In genomic region chr21:33198346-33199135, GRCh38 we compare ENCODE assay signal across 10 cellular contexts. TPM values are rescaled to one million over a fixed set of nuclear protein-coding genes. Genes with fewer than 3 reads are reported as not detected.
DNase-seq lines count a peak whose midpoint lies in the region; ATAC-seq and TF ChIP-seq lines count a peak whose summit lies in the region.
"Had no signal": no experiment of that assay in that cellular context is flagged by ENCODE, and none has a peak within 500 bp of the region (broad histone marks: within the 10 kb centered on the region; RNA-seq: fewer than 3 reads in every experiment).

No MANE protein-coding gene starts in this region.

- H3K4me1 ChIP-seq in OCI-LY3 (ENCODE audit: low read length) (peaks cover 31% of the 10 kb centered on the region), prostate gland (replicated peaks) (no peaks in the 10 kb centered on the region)

- H3K27me3 ChIP-seq in OCI-LY3 (ENCODE audit: low read depth, low read length) = no peaks in the 10 kb centered on the region
- no peaks in the 10 kb centered on the region for H3K27me3 ChIP-seq in prostate gland (replicated peaks; ENCODE audit: insufficient read depth)

- no peaks in the 10 kb centered on the region for H3K9me3 ChIP-seq in OCI-LY3 (ENCODE audit: insufficient read depth, low read length)
- H3K9me3 ChIP-seq in prostate gland = no peaks in the 10 kb centered on the region

- 43% methylated on average over 9 of the region's 9 CpGs for WGBS in prostate gland

- intact Hi-C loops in prostate gland (cut with DNase I) = loop anchor here (2.0 to 10.0 kb wide), 3 partner anchors 246 to 366 kb away; no protein-coding TSS in a partner anchor

- DNase-seq in CD1c-positive myeloid dendritic cell (ENCODE audit: extremely low spot score) = peak; percentile 94
- DNase-seq in fibroblast of the aortic adventitia (ENCODE audit: low read depth) = peak; percentile 26
- DNase-seq in prostate gland (ENCODE audit: low spot score) = peak; percentile 14
- DNase-seq in coronary artery (ENCODE audit: low spot score) = no peak
- no peak for DNase-seq in islet precursor cell
- no peak for DNase-seq in stimulated activated CD4-positive, alpha-beta T cell treated with anti-CD3 and anti-CD28 coated beads, Interleukin-2, amount 100 ng/mL, for 24 hours
- DNase-seq: activated T-cell treated with anti-CD3 and anti-CD28 coated beads, Interleukin-2, amount 50 U/mL, for 48 hours had no signal

- no peak overlapping the region for H2AFZ ChIP-seq in OCI-LY3 (ENCODE audit: low read depth, low read length)

- H3K79me2 ChIP-seq in OCI-LY3 (ENCODE audit: low read length) = no peaks in the 10 kb centered on the region

- H3K36me3 ChIP-seq in OCI-LY3 (replicated peaks; ENCODE audit: low read depth, low read length) = no peaks in the 10 kb centered on the region
- no peaks in the 10 kb centered on the region for H3K36me3 ChIP-seq in prostate gland

- ATAC-seq in HG03442 (IDR thresholded peaks at IDR 0.05; ENCODE audit: unreplicated experiment) = no peak

- peak overlapping the region; percentile 22 for H3K4me2 ChIP-seq in OCI-LY3 (ENCODE audit: low read length)
- H3K4me2 ChIP-seq: KMS-11 had no signal

- no peak for TF ChIP-seq CTCF in OCI-LY3 (IDR thresholded peaks at IDR 0.05; ENCODE audit: low read depth, low read length)
- TF ChIP-seq CTCF in fibroblast of the aortic adventitia (IDR thresholded peaks at IDR 0.05; ENCODE audit: insufficient read depth, low read length) = no peak
- TF ChIP-seq CTCF in prostate gland (IDR thresholded peaks at IDR 0.05) = no peak
- TF ChIP-seq CTCF in coronary artery (IDR thresholded peaks at IDR 0.05) = no peak

- H3K9ac ChIP-seq in OCI-LY3 (ENCODE audit: low read length) = no peak overlapping the region
- H3K9ac ChIP-seq: KMS-11 had no signal

- no peak for TF ChIP-seq POLR2A in prostate gland (IDR thresholded peaks at IDR 0.05)

- no peak overlapping the region for H3K4me3 ChIP-seq in OCI-LY3 (ENCODE audit: low read length)
- no peak overlapping the region for H3K4me3 ChIP-seq in fibroblast of the aortic adventitia (ENCODE audit: low read depth, low read length)
- H3K4me3 ChIP-seq in prostate gland = no peak overlapping the region
- no peak overlapping the region for H3K4me3 ChIP-seq in coronary artery

- H4K20me1 ChIP-seq in OCI-LY3 (ENCODE audit: insufficient read depth, low read length) = no peaks in the 10 kb centered on the region

- H3K27ac ChIP-seq in OCI-LY3 (ENCODE audit: low read length) (no peak overlapping the region), prostate gland (no peak overlapping the region), coronary artery (peak overlapping the region in 1 of 2 donors; percentile 70)
- H3K27ac ChIP-seq: KMS-11 had no signal

RNA-seq across cellular contexts. Expression of gene IFNAR2, which starts 31.2 kb away (rescaled TPM):
- total RNA-seq in fibroblast of the aortic adventitia (ENCODE audit: low replicate concordance) (6.0 and 6.5 TPM in 2 replicates), prostate gland (1 to 10 TPM; 5.7 to 7.0 TPM)

Comparison
In these comparisons a context has a peak if more than half of its experiments do, and no peak if none do; other contexts are left out.
1. DNase-seq: peak in CD1c-positive myeloid dendritic cell (single experiment), fibroblast of the aortic adventitia (single experiment) and prostate gland (single experiment); none in coronary artery (single experiment), islet precursor cell (single experiment) and stimulated activated CD4-positive, alpha-beta T cell treated with anti-CD3 and anti-CD28 coated beads, Interleukin-2, amount 100 ng/mL, for 24 hours (0 of 2).